14 cellular contexts compared by ENCODE assay signal in genomic region chr9:92983984-92984589, GRCh38. TPM values are rescaled to one million over a fixed set of nuclear protein-coding genes. Genes with fewer than 3 reads are reported as not detected.
DNase-seq lines count a peak whose midpoint lies in the region; ATAC-seq and TF ChIP-seq lines count a peak whose summit lies in the region.
"Had no signal": no experiment of that assay in that cellular context is flagged by ENCODE, and none has a peak within 500 bp of the region (broad histone marks: within the 10 kb centered on the region; RNA-seq: fewer than 3 reads in every experiment).

No MANE protein-coding gene starts in this region.

- TF ChIP-seq POLR2A in adrenal gland (IDR thresholded peaks at IDR 0.05), result no peak

- peak overlapping the region; percentile 66 to 67 for H3K27ac Mint-ChIP-seq in natural killer cell
- peak overlapping the region in 1 of 2 donors; percentile 62 for H3K27ac Mint-ChIP-seq in natural killer cell treated with Interleukin-12 subunit alpha and Interleukin-12 subunit beta and Interleukin-15 and Interleukin-18, amount 100 ng/mL, for 72 hours
- peak overlapping the region; percentile 36 for H3K27ac Mint-ChIP-seq in central memory CD8-positive, alpha-beta T cell (ENCODE audit: low read depth)

- no peaks in the 10 kb centered on the region for H4K20me1 ChIP-seq in Karpas-422 (ENCODE audit: insufficient read depth, low read depth, low read length)

- DNase-seq in natural killer cell (no peak), Karpas-422 (peak; percentile 57), adrenal gland (no peak), Ammon's horn (ENCODE audit: low spot score) (no peak)
- no peak for DNase-seq in natural killer cell treated with Interleukin-12 subunit alpha and Interleukin-12 subunit beta and Interleukin-15 and Interleukin-18, amount 100 ng/mL, for 72 hours (ENCODE audit: low spot score)
- DNase-seq in central memory CD8-positive, alpha-beta T cell (ENCODE audit: low spot score in 2 of 2), result no peak
- DNase-seq in effector CD8-positive, alpha-beta T cell (lab: John Stamatoyannopoulos, UW), result no peak
- DNase-seq: hypothalamus, lower lobe of right lung, NCI-H446, tibial artery had no signal

- 65 to 90% (median 72%) methylated on average over 2 of the region's 2 CpGs for WGBS in adrenal gland, 4 donors

- H3K79me2 ChIP-seq in Karpas-422 (ENCODE audit: low read length), result peaks cover 18% of the 10 kb centered on the region

- no peaks in the 10 kb centered on the region for H3K27me3 Mint-ChIP-seq in natural killer cell (ENCODE audit: low read depth in 2 of 2)
- no peaks in the 10 kb centered on the region for H3K27me3 Mint-ChIP-seq in natural killer cell treated with Interleukin-12 subunit alpha and Interleukin-12 subunit beta and Interleukin-15 and Interleukin-18, amount 100 ng/mL, for 72 hours
- no peaks in the 10 kb centered on the region for H3K27me3 Mint-ChIP-seq in central memory CD8-positive, alpha-beta T cell

- ATAC-seq in natural killer cell, result no peak
- no peak for ATAC-seq in natural killer cell treated with Interleukin-12 subunit alpha and Interleukin-12 subunit beta and Interleukin-15 and Interleukin-18, amount 100 ng/mL, for 72 hours
- ATAC-seq in central memory CD8-positive, alpha-beta T cell (replicated peaks; ENCODE audit: extremely low read depth, poor library complexity, severe bottlenecking), result no peak
- ATAC-seq: lower lobe of right lung had no signal

- H3K36me3 ChIP-seq in Karpas-422 (ENCODE audit: insufficient read depth, low read length), result peaks cover 10% of the 10 kb centered on the region; the same call in 1 of the 2 replicates
- H3K36me3 ChIP-seq in neutrophil, result peaks cover 72% of the 10 kb centered on the region
- no peaks in the 10 kb centered on the region for H3K36me3 ChIP-seq in adrenal gland (replicated peaks in 1 of 2)
- H3K36me3 ChIP-seq: lower lobe of right lung, tibial artery had no signal

- no peaks in the 10 kb centered on the region for H3K36me3 Mint-ChIP-seq in natural killer cell
- peaks cover 39% of the 10 kb centered on the region for H3K36me3 Mint-ChIP-seq in natural killer cell treated with Interleukin-12 subunit alpha and Interleukin-12 subunit beta and Interleukin-15 and Interleukin-18, amount 100 ng/mL, for 72 hours
- peaks cover 49% of the 10 kb centered on the region for H3K36me3 Mint-ChIP-seq in central memory CD8-positive, alpha-beta T cell (ENCODE audit: insufficient read depth)

- TF ChIP-seq CTCF in natural killer cell (IDR thresholded peaks at IDR 0.05) (no peak), neutrophil (IDR thresholded peaks at IDR 0.05) (no peak), adrenal gland (IDR thresholded peaks at IDR 0.05) (no peak)

- peak overlapping the region; percentile 57 for H3K4me3 Mint-ChIP-seq in natural killer cell
- H3K4me3 Mint-ChIP-seq in natural killer cell treated with Interleukin-12 subunit alpha and Interleukin-12 subunit beta and Interleukin-15 and Interleukin-18, amount 100 ng/mL, for 72 hours, result no peak overlapping the region
- no peak overlapping the region for H3K4me3 Mint-ChIP-seq in central memory CD8-positive, alpha-beta T cell

- intact Hi-C loops in natural killer cell (cut with micrococcal nuclease), result no loop called here
- intact Hi-C loops in adrenal gland (cut with DNase I), result no loop called here

- no peaks in the 10 kb centered on the region for H3K9me3 Mint-ChIP-seq in natural killer cell
- H3K9me3 Mint-ChIP-seq in natural killer cell treated with Interleukin-12 subunit alpha and Interleukin-12 subunit beta and Interleukin-15 and Interleukin-18, amount 100 ng/mL, for 72 hours, result peaks cover 3% of the 10 kb centered on the region
- H3K9me3 Mint-ChIP-seq in central memory CD8-positive, alpha-beta T cell, result no peaks in the 10 kb centered on the region

- H3K27ac ChIP-seq in Karpas-422 (ENCODE audit: low read length) (no peak overlapping the region), neutrophil (peak overlapping the region; percentile 57), adrenal gland (no peak overlapping the region)
- H3K27ac ChIP-seq: epithelial cell of prostate, lower lobe of right lung, tibial artery had no signal

- no peak overlapping the region for H3K9ac ChIP-seq in Karpas-422 (ENCODE audit: low read length)

- H3K4me1 ChIP-seq in Karpas-422 (ENCODE audit: low read length) (no peaks in the 10 kb centered on the region), neutrophil (ENCODE audit: control insufficient read depth in 1 of 2, insufficient read depth in 1 of 2, low read depth in 1 of 2, low read length in 1 of 2) (peaks cover 28 to 50% of the 10 kb centered on the region in 2 experiments), adrenal gland (replicated peaks in 1 of 2) (no peaks in the 10 kb centered on the region)

- H3K4me3 ChIP-seq in Karpas-422 (ENCODE audit: low read length) (no peak overlapping the region), neutrophil (ENCODE audit: low read depth in 1 of 2, low read length in 1 of 2) (no peak overlapping the region), adrenal gland (no peak overlapping the region)
- H3K4me3 ChIP-seq: lower lobe of right lung, tibial artery had no signal

- H3K27me3 ChIP-seq in Karpas-422 (ENCODE audit: low read length) (no peaks in the 10 kb centered on the region), neutrophil (no peaks in the 10 kb centered on the region), adrenal gland (no peaks in the 10 kb centered on the region)
- H3K27me3 ChIP-seq: tibial artery had no signal

- no peak overlapping the region for H3K4me2 ChIP-seq in Karpas-422 (ENCODE audit: low read depth, low read length, poor library complexity, severe bottlenecking)

- H3K4me1 Mint-ChIP-seq in natural killer cell, result peaks cover 83 to 91% of the 10 kb centered on the region in 2 donors
- H3K4me1 Mint-ChIP-seq in natural killer cell treated with Interleukin-12 subunit alpha and Interleukin-12 subunit beta and Interleukin-15 and Interleukin-18, amount 100 ng/mL, for 72 hours (ENCODE audit: low read depth in 2 of 2), result peaks cover 57 to 66% of the 10 kb centered on the region in 2 donors
- peaks cover 76% of the 10 kb centered on the region for H3K4me1 Mint-ChIP-seq in central memory CD8-positive, alpha-beta T cell

- H3K9me3 ChIP-seq in Karpas-422 (ENCODE audit: low read length), result peaks cover 11% of the 10 kb centered on the region
- no peaks in the 10 kb centered on the region for H3K9me3 ChIP-seq in neutrophil
- H3K9me3 ChIP-seq in adrenal gland (replicated peaks in 1 of 3), result peaks cover 0 to 8% (median 0%) of the 10 kb centered on the region in 3 donors
- H3K9me3 ChIP-seq: tibial artery had no signal

- no peaks in the 10 kb centered on the region for H3K9me2 ChIP-seq in Karpas-422 (replicated peaks; ENCODE audit: insufficient read depth, low read length)

- H2AFZ ChIP-seq in Karpas-422 (ENCODE audit: low read length), result no peak overlapping the region

RNA-seq across cellular contexts. Expression of gene FGD3, which starts 36.8 kb away (rescaled TPM):
- total RNA-seq in natural killer cell (100 to 1,000 TPM; 133 to 204 (median 193) TPM), adrenal gland (1 to 10 TPM; 4.4 to 7.6 (median 7.0) TPM)
- total RNA-seq in natural killer cell treated with Interleukin-12 subunit alpha and Interleukin-12 subunit beta and Interleukin-15 and Interleukin-18, amount 100 ng/mL, for 72 hours, result 10 to 100 TPM; 42.0 to 43.3 TPM
- total RNA-seq in Karpas-422 (2014; rRNA removed; shearing (Covaris generic); ENCODE audit: low replicate concordance), result 9.0 and 24.5 TPM in 2 replicates
- 1 to 10 TPM in 2 of 3 donors, under 1 TPM in 1; 0.92 to 5.6 (median 3.7) TPM for polyA plus RNA-seq in adrenal gland
- total RNA-seq: osteocyte had no signal
